In genomic region chr22:25896098-25896497, GRCh38 we compare ENCODE assay signal across 1 cellular context.
TF ChIP-seq lines count a peak whose summit lies in the region.

No MANE protein-coding gene starts in this region.

TF ChIP-seq in GM23338, 12 proteins besides CTCF, POLR2A, EP300 and RAD21:
- TF ChIP-seq ZNF462 (CRISPR knock-in tag; IDR thresholded peaks at IDR 0.05) = 0 out of 2 replicates have a peak, but pooled peaks have one; percentile 26
- no peak for TF ChIP-seq ZNF331 (CRISPR knock-in tag; IDR thresholded peaks at IDR 0.05; ENCODE audit: low read depth)
- TF ChIP-seq REST (IDR thresholded peaks at IDR 0.05; ENCODE audit: unreplicated experiment) = no peak
